1 cellular context compared by ENCODE assay signal in the genomic region with DNA sequence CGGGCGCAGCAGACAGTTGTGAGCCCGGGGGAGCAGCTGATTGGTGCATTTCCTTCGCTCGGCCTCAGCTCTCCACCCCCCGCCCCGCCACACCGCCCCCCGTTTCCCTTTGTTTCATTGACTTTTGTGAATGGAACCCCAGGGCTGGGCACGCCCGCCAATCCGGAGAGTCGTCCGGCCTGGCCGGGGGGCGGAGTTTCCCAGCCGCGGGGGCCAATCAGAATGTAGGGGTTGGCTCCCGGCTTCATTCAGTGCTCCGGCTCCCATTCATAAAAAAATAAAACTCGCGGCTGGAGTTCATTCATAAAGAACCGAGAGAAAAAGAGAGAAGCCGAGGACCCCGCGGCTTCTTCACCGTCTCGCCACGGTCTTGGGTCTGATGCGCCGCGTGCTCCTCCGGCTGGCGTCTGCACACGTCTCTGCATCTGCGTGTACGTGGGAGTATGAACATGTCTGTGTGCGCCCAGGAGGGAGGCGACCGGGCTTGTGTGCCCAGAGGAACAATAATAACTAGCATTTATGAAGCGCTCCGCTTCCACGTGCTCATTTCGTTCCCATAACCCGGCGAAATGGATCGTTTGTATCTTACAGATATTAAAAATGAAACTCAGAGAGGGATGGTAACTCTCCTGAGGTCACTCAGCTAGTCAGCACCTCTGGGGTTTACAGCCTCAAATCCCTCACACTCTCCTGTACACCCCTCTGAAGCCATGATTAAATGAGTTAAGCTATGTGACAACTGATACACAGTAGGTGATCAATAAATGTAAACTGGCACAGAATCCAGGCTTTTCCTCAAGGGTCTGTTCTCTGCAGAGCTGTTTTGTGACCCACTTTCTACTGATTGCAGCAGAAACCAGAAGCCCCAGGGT.
TF ChIP-seq lines count a peak whose summit lies in the region.

A gene (minus strand): TSS at position 24 of the 872 bp plus-strand sequence. CDS start 723 bp downstream, outside the sequence.

TF ChIP-seq in K562, 482 proteins besides CTCF, POLR2A, EP300 and RAD21 (continued from another document and continues in another):
- TF ChIP-seq, protein P1, sequence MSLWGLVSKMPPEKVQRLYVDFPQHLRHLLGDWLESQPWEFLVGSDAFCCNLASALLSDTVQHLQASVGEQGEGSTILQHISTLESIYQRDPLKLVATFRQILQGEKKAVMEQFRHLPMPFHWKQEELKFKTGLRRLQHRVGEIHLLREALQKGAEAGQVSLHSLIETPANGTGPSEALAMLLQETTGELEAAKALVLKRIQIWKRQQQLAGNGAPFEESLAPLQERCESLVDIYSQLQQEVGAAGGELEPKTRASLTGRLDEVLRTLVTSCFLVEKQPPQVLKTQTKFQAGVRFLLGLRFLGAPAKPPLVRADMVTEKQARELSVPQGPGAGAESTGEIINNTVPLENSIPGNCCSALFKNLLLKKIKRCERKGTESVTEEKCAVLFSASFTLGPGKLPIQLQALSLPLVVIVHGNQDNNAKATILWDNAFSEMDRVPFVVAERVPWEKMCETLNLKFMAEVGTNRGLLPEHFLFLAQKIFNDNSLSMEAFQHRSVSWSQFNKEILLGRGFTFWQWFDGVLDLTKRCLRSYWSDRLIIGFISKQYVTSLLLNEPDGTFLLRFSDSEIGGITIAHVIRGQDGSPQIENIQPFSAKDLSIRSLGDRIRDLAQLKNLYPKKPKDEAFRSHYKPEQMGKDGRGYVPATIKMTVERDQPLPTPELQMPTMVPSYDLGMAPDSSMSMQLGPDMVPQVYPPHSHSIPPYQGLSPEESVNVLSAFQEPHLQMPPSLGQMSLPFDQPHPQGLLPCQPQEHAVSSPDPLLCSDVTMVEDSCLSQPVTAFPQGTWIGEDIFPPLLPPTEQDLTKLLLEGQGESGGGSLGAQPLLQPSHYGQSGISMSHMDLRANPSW (CRISPR knock-in tag; IDR thresholded peaks at IDR 0.05), result no peak
- TF ChIP-seq HMGN3 (IDR thresholded peaks at IDR 0.05; ENCODE audit: borderline replicate concordance, extremely low read depth, insufficient read length, low read depth, low read length) (peak; percentile 61), ZNF143 (CRISPR knock-in tag; IDR thresholded peaks at IDR 0.05) (no peak), HDAC1 (IDR thresholded peaks at IDR 0.05) (peak in 1 of 2 experiments; percentile 58; a peak in 1 of 4 replicates), DMBX1 (CRISPR knock-in tag; IDR thresholded peaks at IDR 0.05; ENCODE audit: borderline replicate concordance) (peak; percentile 17; the same call in 1 of the 2 replicates), SUPT5H (IDR thresholded peaks at IDR 0.05) (peak; percentile 27; the same call in 1 of the 2 replicates), BCOR (IDR thresholded peaks at IDR 0.05) (peak; percentile 72), ZNF121 (CRISPR knock-in tag; conservative IDR thresholded peaks at IDR 0.05) (no peak), THRAP3 (IDR thresholded peaks at IDR 0.05; ENCODE audit: borderline replicate concordance) (no peak), NFYB (IDR thresholded peaks at IDR 0.05; ENCODE audit: extremely low read depth, insufficient read length) (peak; percentile 91), MYC (IDR thresholded peaks at IDR 0.05; ENCODE audit: low read depth, low read length) (peak; percentile 32; the same call in 1 of the 2 replicates), MYC (CRISPR knock-in tag; IDR thresholded peaks at IDR 0.05; ENCODE audit: borderline replicate concordance, low read depth) (no peak), TRIM24 (IDR thresholded peaks at IDR 0.05) (no peak), NUFIP1 (IDR thresholded peaks at IDR 0.05; ENCODE audit: partially characterized antibody) (no peak), HDAC2 (IDR thresholded peaks at IDR 0.05) (peak; percentile 36; the same call in 1 of the 2 replicates), KLF16 (IDR thresholded peaks at IDR 0.05) (no peak), ZNF12 (CRISPR knock-in tag; IDR thresholded peaks at IDR 0.05) (no peak), KDM5B (IDR thresholded peaks at IDR 0.05; ENCODE audit: insufficient replicate concordance, low read depth, low read length) (peak; percentile 4), CXXC5 (CRISPR knock-in tag; IDR thresholded peaks at IDR 0.05) (peak; percentile 43; the same call in 1 of the 2 replicates), TAF1 (IDR thresholded peaks at IDR 0.05; ENCODE audit: control insufficient read depth, extremely low read depth, insufficient read depth, low read length, severe bottlenecking) (peak; percentile 51), ZFP36 (IDR thresholded peaks at IDR 0.05; ENCODE audit: low read depth, low read length, partially characterized antibody) (peak; percentile 49), PHF8 (IDR thresholded peaks at IDR 0.05; ENCODE audit: borderline replicate concordance, low read length) (peak; percentile 32; the same call in 1 of the 2 replicates), BRCA1 (IDR thresholded peaks at IDR 0.05) (no peak), BRCA1 (CRISPR knock-in tag; IDR thresholded peaks at IDR 0.05) (no peak), EGR1 (conservative IDR thresholded peaks at IDR 0.05) (peak; percentile 66), CCNT2 (IDR thresholded peaks at IDR 0.05; ENCODE audit: borderline replicate concordance, extremely low read depth, insufficient read length, low read depth, low read length) (peak; percentile 85), EP400 (IDR thresholded peaks at IDR 0.05) (peak; percentile 26; the same call in 1 of the 2 replicates), FOXM1 (IDR thresholded peaks at IDR 0.05; ENCODE audit: low read depth) (peak; percentile 91), FOXM1 (CRISPR knock-in tag; IDR thresholded peaks at IDR 0.05; ENCODE audit: low read depth) (no peak), HEY1 (CRISPR knock-in tag; IDR thresholded peaks at IDR 0.05; ENCODE audit: borderline replicate concordance) (no peak), IRF2 (CRISPR knock-in tag; IDR thresholded peaks at IDR 0.05) (no peak)
- TF ChIP-seq, protein P2, sequence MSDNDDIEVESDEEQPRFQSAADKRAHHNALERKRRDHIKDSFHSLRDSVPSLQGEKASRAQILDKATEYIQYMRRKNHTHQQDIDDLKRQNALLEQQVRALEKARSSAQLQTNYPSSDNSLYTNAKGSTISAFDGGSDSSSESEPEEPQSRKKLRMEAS (CRISPR knock-in tag; IDR thresholded peaks at IDR 0.05), result peak; percentile 71; the same call in 1 of the 2 replicates
- TF ChIP-seq, protein P3, sequence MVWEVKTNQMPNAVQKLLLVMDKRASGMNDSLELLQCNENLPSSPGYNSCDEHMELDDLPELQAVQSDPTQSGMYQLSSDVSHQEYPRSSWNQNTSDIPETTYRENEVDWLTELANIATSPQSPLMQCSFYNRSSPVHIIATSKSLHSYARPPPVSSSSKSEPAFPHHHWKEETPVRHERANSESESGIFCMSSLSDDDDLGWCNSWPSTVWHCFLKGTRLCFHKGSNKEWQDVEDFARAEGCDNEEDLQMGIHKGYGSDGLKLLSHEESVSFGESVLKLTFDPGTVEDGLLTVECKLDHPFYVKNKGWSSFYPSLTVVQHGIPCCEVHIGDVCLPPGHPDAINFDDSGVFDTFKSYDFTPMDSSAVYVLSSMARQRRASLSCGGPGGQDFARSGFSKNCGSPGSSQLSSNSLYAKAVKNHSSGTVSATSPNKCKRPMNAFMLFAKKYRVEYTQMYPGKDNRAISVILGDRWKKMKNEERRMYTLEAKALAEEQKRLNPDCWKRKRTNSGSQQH (CRISPR knock-in tag; IDR thresholded peaks at IDR 0.05), result peak; percentile 89
- TF ChIP-seq, protein P4, sequence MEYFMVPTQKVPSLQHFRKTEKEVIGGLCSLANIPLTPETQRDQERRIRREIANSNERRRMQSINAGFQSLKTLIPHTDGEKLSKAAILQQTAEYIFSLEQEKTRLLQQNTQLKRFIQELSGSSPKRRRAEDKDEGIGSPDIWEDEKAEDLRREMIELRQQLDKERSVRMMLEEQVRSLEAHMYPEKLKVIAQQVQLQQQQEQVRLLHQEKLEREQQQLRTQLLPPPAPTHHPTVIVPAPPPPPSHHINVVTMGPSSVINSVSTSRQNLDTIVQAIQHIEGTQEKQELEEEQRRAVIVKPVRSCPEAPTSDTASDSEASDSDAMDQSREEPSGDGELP (CRISPR knock-in tag; IDR thresholded peaks at IDR 0.05; ENCODE audit: borderline replicate concordance), result peak; percentile 81
- TF ChIP-seq, protein P5, sequence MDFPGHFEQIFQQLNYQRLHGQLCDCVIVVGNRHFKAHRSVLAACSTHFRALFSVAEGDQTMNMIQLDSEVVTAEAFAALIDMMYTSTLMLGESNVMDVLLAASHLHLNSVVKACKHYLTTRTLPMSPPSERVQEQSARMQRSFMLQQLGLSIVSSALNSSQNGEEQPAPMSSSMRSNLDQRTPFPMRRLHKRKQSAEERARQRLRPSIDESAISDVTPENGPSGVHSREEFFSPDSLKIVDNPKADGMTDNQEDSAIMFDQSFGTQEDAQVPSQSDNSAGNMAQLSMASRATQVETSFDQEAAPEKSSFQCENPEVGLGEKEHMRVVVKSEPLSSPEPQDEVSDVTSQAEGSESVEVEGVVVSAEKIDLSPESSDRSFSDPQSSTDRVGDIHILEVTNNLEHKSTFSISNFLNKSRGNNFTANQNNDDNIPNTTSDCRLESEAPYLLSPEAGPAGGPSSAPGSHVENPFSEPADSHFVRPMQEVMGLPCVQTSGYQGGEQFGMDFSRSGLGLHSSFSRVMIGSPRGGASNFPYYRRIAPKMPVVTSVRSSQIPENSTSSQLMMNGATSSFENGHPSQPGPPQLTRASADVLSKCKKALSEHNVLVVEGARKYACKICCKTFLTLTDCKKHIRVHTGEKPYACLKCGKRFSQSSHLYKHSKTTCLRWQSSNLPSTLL (IDR thresholded peaks at IDR 0.05), result no peak
- TF ChIP-seq, protein P6, sequence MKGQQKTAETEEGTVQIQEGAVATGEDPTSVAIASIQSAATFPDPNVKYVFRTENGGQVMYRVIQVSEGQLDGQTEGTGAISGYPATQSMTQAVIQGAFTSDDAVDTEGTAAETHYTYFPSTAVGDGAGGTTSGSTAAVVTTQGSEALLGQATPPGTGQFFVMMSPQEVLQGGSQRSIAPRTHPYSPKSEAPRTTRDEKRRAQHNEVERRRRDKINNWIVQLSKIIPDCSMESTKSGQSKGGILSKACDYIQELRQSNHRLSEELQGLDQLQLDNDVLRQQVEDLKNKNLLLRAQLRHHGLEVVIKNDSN (CRISPR knock-in tag; IDR thresholded peaks at IDR 0.05), result no peak
- TF ChIP-seq, protein P7, sequence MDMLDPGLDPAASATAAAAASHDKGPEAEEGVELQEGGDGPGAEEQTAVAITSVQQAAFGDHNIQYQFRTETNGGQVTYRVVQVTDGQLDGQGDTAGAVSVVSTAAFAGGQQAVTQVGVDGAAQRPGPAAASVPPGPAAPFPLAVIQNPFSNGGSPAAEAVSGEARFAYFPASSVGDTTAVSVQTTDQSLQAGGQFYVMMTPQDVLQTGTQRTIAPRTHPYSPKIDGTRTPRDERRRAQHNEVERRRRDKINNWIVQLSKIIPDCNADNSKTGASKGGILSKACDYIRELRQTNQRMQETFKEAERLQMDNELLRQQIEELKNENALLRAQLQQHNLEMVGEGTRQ (CRISPR knock-in tag; IDR thresholded peaks at IDR 0.05), result no peak
- TF ChIP-seq, protein P8, sequence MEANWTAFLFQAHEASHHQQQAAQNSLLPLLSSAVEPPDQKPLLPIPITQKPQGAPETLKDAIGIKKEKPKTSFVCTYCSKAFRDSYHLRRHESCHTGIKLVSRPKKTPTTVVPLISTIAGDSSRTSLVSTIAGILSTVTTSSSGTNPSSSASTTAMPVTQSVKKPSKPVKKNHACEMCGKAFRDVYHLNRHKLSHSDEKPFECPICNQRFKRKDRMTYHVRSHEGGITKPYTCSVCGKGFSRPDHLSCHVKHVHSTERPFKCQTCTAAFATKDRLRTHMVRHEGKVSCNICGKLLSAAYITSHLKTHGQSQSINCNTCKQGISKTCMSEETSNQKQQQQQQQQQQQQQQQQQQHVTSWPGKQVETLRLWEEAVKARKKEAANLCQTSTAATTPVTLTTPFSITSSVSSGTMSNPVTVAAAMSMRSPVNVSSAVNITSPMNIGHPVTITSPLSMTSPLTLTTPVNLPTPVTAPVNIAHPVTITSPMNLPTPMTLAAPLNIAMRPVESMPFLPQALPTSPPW (CRISPR knock-in tag; IDR thresholded peaks at IDR 0.05), result peak; percentile 79; the same call in 1 of the 2 replicates
- TF ChIP-seq, protein P9, sequence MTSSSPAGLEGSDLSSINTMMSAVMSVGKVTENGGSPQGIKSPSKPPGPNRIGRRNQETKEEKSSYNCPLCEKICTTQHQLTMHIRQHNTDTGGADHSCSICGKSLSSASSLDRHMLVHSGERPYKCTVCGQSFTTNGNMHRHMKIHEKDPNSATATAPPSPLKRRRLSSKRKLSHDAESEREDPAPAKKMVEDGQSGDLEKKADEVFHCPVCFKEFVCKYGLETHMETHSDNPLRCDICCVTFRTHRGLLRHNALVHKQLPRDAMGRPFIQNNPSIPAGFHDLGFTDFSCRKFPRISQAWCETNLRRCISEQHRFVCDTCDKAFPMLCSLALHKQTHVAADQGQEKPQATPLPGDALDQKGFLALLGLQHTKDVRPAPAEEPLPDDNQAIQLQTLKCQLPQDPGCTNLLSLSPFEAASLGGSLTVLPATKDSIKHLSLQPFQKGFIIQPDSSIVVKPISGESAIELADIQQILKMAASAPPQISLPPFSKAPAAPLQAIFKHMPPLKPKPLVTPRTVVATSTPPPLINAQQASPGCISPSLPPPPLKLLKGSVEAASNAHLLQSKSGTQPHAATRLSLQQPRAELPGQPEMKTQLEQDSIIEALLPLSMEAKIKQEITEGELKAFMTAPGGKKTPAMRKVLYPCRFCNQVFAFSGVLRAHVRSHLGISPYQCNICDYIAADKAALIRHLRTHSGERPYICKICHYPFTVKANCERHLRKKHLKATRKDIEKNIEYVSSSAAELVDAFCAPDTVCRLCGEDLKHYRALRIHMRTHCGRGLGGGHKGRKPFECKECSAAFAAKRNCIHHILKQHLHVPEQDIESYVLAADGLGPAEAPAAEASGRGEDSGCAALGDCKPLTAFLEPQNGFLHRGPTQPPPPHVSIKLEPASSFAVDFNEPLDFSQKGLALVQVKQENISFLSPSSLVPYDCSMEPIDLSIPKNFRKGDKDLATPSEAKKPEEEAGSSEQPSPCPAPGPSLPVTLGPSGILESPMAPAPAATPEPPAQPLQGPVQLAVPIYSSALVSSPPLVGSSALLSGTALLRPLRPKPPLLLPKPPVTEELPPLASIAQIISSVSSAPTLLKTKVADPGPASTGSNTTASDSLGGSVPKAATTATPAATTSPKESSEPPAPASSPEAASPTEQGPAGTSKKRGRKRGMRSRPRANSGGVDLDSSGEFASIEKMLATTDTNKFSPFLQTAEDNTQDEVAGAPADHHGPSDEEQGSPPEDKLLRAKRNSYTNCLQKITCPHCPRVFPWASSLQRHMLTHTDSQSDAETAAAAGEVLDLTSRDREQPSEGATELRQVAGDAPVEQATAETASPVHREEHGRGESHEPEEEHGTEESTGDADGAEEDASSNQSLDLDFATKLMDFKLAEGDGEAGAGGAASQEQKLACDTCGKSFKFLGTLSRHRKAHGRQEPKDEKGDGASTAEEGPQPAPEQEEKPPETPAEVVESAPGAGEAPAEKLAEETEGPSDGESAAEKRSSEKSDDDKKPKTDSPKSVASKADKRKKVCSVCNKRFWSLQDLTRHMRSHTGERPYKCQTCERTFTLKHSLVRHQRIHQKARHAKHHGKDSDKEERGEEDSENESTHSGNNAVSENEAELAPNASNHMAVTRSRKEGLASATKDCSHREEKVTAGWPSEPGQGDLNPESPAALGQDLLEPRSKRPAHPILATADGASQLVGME (CRISPR knock-in tag; IDR thresholded peaks at IDR 0.05), result 0 out of 2 replicates have a peak, but pooled peaks have one; percentile 28
- TF ChIP-seq, protein P10, sequence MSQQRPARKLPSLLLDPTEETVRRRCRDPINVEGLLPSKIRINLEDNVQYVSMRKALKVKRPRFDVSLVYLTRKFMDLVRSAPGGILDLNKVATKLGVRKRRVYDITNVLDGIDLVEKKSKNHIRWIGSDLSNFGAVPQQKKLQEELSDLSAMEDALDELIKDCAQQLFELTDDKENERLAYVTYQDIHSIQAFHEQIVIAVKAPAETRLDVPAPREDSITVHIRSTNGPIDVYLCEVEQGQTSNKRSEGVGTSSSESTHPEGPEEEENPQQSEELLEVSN (IDR thresholded peaks at IDR 0.05; ENCODE audit: borderline replicate concordance in 1 of 2, extremely low read depth in 1 of 2, insufficient read depth in 1 of 2, insufficient read length in 1 of 2, low read depth in 1 of 2, low read length in 1 of 2, poor library complexity in 1 of 2, severe bottlenecking in 1 of 2), result peak in 1 of 2 experiments; percentile 46
